In genomic region chr20:4830696-4831095, GRCh38 we compare ENCODE assay signal across 21 cellular contexts. TPM values are rescaled to one million over a fixed set of nuclear protein-coding genes. Genes with fewer than 3 reads are reported as not detected.
A peak's percentile ranks its signal among the peaks of the same experiment; 100 is the strongest.
DNase-seq lines count a peak whose midpoint lies in the region; ATAC-seq and TF ChIP-seq lines count a peak whose summit lies in the region.
"Had no signal": no experiment of that assay in that cellular context is flagged by ENCODE, and none has a peak within 500 bp of the region (broad histone marks: within the 10 kb centered on the region; RNA-seq: fewer than 3 reads in every experiment).

No MANE protein-coding gene starts in this region.

- no peak for TF ChIP-seq CTCF in HL-60 (IDR thresholded peaks at IDR 0.05; ENCODE audit: insufficient read depth, low read length)

- no peaks in the 10 kb centered on the region for H3K27me3 ChIP-seq in HL-60 (ENCODE audit: insufficient read depth, poor library complexity, severe bottlenecking)

- intact Hi-C loops in activated CD4-positive, alpha-beta T cell treated with anti-CD3 and anti-CD28 coated beads, Interleukin-2, amount 10 ng/mL, durations not matched to agents 24 days and 14 days (cut with micrococcal nuclease): no loop called here

- H3K27ac Mint-ChIP-seq in activated CD4-positive, alpha-beta T cell treated with anti-CD3 and anti-CD28 coated beads, Interleukin-2, amount 10 ng/mL, durations not matched to agents 24 days and 14 days: no peak overlapping the region
- H3K27ac Mint-ChIP-seq: HFFc6 had no signal

- H3K4me3 ChIP-seq in HL-60 (replicated peaks; ENCODE audit: insufficient read depth, low read length): no peak overlapping the region
- H3K4me3 ChIP-seq: GM12878 had no signal

- H3K27ac ChIP-seq in HL-60 (replicated peaks): peak overlapping the region; percentile 90
- H3K27ac ChIP-seq: C4-2B had no signal

- DNase-seq in HL-60 (ENCODE audit: low read depth in 1 of 2, low spot score in 1 of 2) (no peak), dermis microvascular lymphatic vessel endothelial cell (ENCODE audit: low read depth in 2 of 2) (peak; percentile 42 to 74), lung microvascular endothelial cell (ENCODE audit: low read depth in 2 of 2) (peak; percentile 40 to 73), HK-2 (ENCODE audit: unreplicated experiment) (no peak)
- no peak for DNase-seq in activated CD4-positive, alpha-beta T cell treated with anti-CD3 and anti-CD28 coated beads, Interleukin-2, amount 10 ng/mL, durations not matched to agents 24 days and 14 days
- DNase-seq: AML-193; CD4-positive, alpha-beta memory T cell; DMS153; DMS79; EL; GOT3; H7; HFFc6; KBM-7 had no signal

- ATAC-seq in HG02840 (IDR thresholded peaks at IDR 0.05; ENCODE audit: low FRiP score, unreplicated experiment) (no peak), HG03378 (IDR thresholded peaks at IDR 0.05; ENCODE audit: unreplicated experiment) (no peak)
- ATAC-seq: GM12878, HCT116, HepG2 had no signal

- peaks cover 7% of the 10 kb centered on the region for H3K27me3 Mint-ChIP-seq in activated CD4-positive, alpha-beta T cell treated with anti-CD3 and anti-CD28 coated beads, Interleukin-2, amount 10 ng/mL, durations not matched to agents 24 days and 14 days
- H3K27me3 Mint-ChIP-seq: CD4-positive, alpha-beta memory T cell; IgD-negative memory B cell had no signal

- no peaks in the 10 kb centered on the region for H3K4me1 Mint-ChIP-seq in activated CD4-positive, alpha-beta T cell treated with anti-CD3 and anti-CD28 coated beads, Interleukin-2, amount 10 ng/mL, durations not matched to agents 24 days and 14 days
- H3K4me1 Mint-ChIP-seq: CD4-positive, alpha-beta memory T cell had no signal

- peaks cover 2% of the 10 kb centered on the region for H3K36me3 Mint-ChIP-seq in activated CD4-positive, alpha-beta T cell treated with anti-CD3 and anti-CD28 coated beads, Interleukin-2, amount 10 ng/mL, durations not matched to agents 24 days and 14 days (ENCODE audit: low read depth)
- H3K36me3 Mint-ChIP-seq: CD4-positive, alpha-beta memory T cell had no signal

- peaks cover 4% of the 10 kb centered on the region for H3K9me3 Mint-ChIP-seq in activated CD4-positive, alpha-beta T cell treated with anti-CD3 and anti-CD28 coated beads, Interleukin-2, amount 10 ng/mL, durations not matched to agents 24 days and 14 days
- H3K9me3 Mint-ChIP-seq: HFFc6 had no signal

- H3K4me3 Mint-ChIP-seq in activated CD4-positive, alpha-beta T cell treated with anti-CD3 and anti-CD28 coated beads, Interleukin-2, amount 10 ng/mL, durations not matched to agents 24 days and 14 days: no peak overlapping the region
- H3K4me3 Mint-ChIP-seq: CD4-positive, alpha-beta memory T cell; HFFc6; IgD-negative memory B cell had no signal

RNA-seq across cellular contexts. Expression of gene RASSF2, which starts 7.3 kb away (rescaled TPM):
- total RNA-seq in dermis microvascular lymphatic vessel endothelial cell (111 and 115 TPM in 2 replicates), lung microvascular endothelial cell (83.0 and 110 TPM in 2 replicates)
- 38.1 and 38.5 TPM in 2 replicates for total RNA-seq in activated CD4-positive, alpha-beta T cell treated with anti-CD3 and anti-CD28 coated beads, Interleukin-2, amount 10 ng/mL, durations not matched to agents 24 days and 14 days

Comparison
In these comparisons a context has a peak if more than half of its experiments do, and no peak if none do; other contexts are left out.
1. DNase-seq: peak in dermis microvascular lymphatic vessel endothelial cell (2 of 2) and lung microvascular endothelial cell (2 of 2); none in HL-60 (0 of 2), activated CD4-positive, alpha-beta T cell treated with anti-CD3 and anti-CD28 coated beads, Interleukin-2, amount 10 ng/mL, durations not matched to agents 24 days and 14 days (single experiment) and HK-2 (single experiment).